ENCODE assay signal across 8 cellular contexts in the genomic region with DNA sequence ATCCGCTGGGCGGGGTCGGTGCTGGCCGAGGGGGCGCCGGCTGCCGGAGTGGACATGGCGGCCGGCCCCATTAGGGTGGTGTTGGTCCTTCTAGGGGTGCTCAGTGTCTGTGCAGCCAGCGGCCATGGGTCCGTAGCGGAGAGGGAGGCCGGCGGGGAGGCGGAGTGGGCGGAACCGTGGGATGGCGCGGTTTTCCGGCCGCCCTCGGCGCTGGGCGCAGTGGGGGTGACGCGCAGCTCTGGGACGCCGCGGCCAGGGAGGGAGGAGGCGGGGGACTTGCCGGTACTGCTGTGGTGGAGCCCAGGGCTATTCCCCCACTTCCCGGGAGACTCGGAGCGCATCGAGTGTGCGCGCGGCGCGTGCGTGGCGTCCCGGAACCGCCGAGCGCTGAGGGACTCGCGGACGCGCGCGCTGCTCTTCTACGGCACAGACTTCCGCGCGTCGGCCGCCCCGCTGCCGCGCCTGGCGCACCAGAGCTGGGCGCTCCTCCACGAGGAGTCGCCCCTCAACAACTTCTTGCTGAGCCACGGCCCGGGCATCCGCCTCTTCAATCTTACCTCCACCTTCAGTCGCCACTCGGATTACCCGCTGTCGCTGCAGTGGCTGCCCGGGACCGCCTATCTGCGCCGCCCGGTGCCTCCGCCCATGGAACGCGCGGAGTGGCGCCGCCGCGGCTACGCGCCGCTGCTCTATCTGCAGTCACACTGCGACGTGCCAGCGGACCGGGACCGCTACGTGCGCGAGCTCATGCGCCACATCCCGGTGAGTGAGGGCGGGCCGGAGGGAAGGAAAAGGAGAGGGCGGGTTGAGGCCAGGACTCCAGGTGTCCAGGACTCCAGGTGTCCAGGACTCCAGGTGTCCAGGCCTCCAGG. TPM values are rescaled to one million over a fixed set of nuclear protein-coding genes. Genes with fewer than 3 reads are reported as not detected.
DNase-seq lines count a peak whose midpoint lies in the region; ATAC-seq lines count a peak whose summit lies in the region.

No MANE protein-coding gene starts in this region.

- H3K9ac ChIP-seq in endocrine pancreas (ENCODE audit: control insufficient read depth, insufficient read depth, low read length): peak overlapping the region; percentile 88

- H3K9me3 ChIP-seq in endocrine pancreas (ENCODE audit: control insufficient read depth, low read length) (no peaks in the 10 kb centered on the region), mesodermal cell (ENCODE audit: control insufficient read depth, low read length) (no peaks in the 10 kb centered on the region)

- peaks cover 9% of the 10 kb centered on the region for H3K4me1 ChIP-seq in endocrine pancreas (ENCODE audit: control insufficient read depth, insufficient read depth, low read length)
- H3K4me1 ChIP-seq in mesodermal cell (ENCODE audit: control insufficient read depth, insufficient read depth, low read length, poor library complexity, severe bottlenecking): peaks cover 14% of the 10 kb centered on the region

- CTCF ChIA-PET in activated CD8-positive, alpha-beta memory T cell treated with anti-CD3 and anti-CD28 coated beads, Interleukin-2, amount 10 ng/mL, durations not matched to agents 7 days and 5 days (lab: Charles Lee): interaction anchor here (0.8 to 5.1 kb wide), 15 partner anchors 10 to 184 kb away, joined by 3 to 39 read pairs (median 3); partner anchors contain the start of genes CHCHD1 and SEC24C

- ATAC-seq in GM18867 (IDR thresholded peaks at IDR 0.05; ENCODE audit: unreplicated experiment) (peak; percentile 58), HG03095 (IDR thresholded peaks at IDR 0.05; ENCODE audit: unreplicated experiment) (peak; percentile 56)
- ATAC-seq in activated CD8-positive, alpha-beta memory T cell treated with anti-CD3 and anti-CD28 coated beads, Interleukin-2, amount 10 ng/mL, durations not matched to agents 7 days and 5 days: peak; percentile 74

- H3K27ac ChIP-seq in mesodermal cell (ENCODE audit: low read depth, low read length, severe bottlenecking): peak overlapping the region; percentile 86

- H3K4me3 ChIP-seq in endocrine pancreas (ENCODE audit: control insufficient read depth, insufficient read depth, low read length) (peak overlapping the region; percentile 75), mesodermal cell (ENCODE audit: extremely low read depth, insufficient read depth, low read length, poor library complexity, severe bottlenecking) (peak overlapping the region; percentile 67)

- H3K4me3 Mint-ChIP-seq in activated CD8-positive, alpha-beta memory T cell treated with anti-CD3 and anti-CD28 coated beads, Interleukin-2, amount 10 ng/mL, durations not matched to agents 7 days and 5 days: peak overlapping the region; percentile 94

- H3K27ac Mint-ChIP-seq in activated CD8-positive, alpha-beta memory T cell treated with anti-CD3 and anti-CD28 coated beads, Interleukin-2, amount 10 ng/mL, durations not matched to agents 7 days and 5 days: peak overlapping the region; percentile 92

- DNase-seq in Ammon's horn (ENCODE audit: low spot score): peak; percentile 83
- peak; percentile 48 for DNase-seq in NCI-H748 treated with DMSO at 0.1 percent for 48 hours (lab: John Stamatoyannopoulos, UW)
- peak; percentile 89 for DNase-seq in activated CD8-positive, alpha-beta memory T cell treated with anti-CD3 and anti-CD28 coated beads, Interleukin-2, amount 10 ng/mL, durations not matched to agents 7 days and 5 days
- DNase-seq in stimulated activated CD8-positive, alpha-beta memory T cell treated with anti-CD3 and anti-CD28 coated beads, Interleukin-15, amount 100 ng/mL, for 24 hours (ENCODE audit: low read depth): peak; percentile 48

- peaks cover 46% of the 10 kb centered on the region for H3K4me1 Mint-ChIP-seq in activated CD8-positive, alpha-beta memory T cell treated with anti-CD3 and anti-CD28 coated beads, Interleukin-2, amount 10 ng/mL, durations not matched to agents 7 days and 5 days

- no peaks in the 10 kb centered on the region for H3K27me3 ChIP-seq in endocrine pancreas (ENCODE audit: control insufficient read depth, insufficient read depth, low read length)

- no peaks in the 10 kb centered on the region for H3K9me3 Mint-ChIP-seq in activated CD8-positive, alpha-beta memory T cell treated with anti-CD3 and anti-CD28 coated beads, Interleukin-2, amount 10 ng/mL, durations not matched to agents 7 days and 5 days (ENCODE audit: low read depth)

- H3K36me3 Mint-ChIP-seq in activated CD8-positive, alpha-beta memory T cell treated with anti-CD3 and anti-CD28 coated beads, Interleukin-2, amount 10 ng/mL, durations not matched to agents 7 days and 5 days: peaks cover 70% of the 10 kb centered on the region

- WGBS in mesodermal cell (ENCODE audit: insufficient coverage in 2 of 2), 2 experiments: 0% methylated on average over 49 to 92 of the region's 101 CpGs

- H3K36me3 ChIP-seq in endocrine pancreas (ENCODE audit: control insufficient read depth, insufficient read depth, low read length): peaks cover 6% of the 10 kb centered on the region
- H3K36me3 ChIP-seq in mesodermal cell (ENCODE audit: control insufficient read depth, insufficient read depth, low read length): peaks cover 83% of the 10 kb centered on the region

- no peaks in the 10 kb centered on the region for H3K27me3 Mint-ChIP-seq in activated CD8-positive, alpha-beta memory T cell treated with anti-CD3 and anti-CD28 coated beads, Interleukin-2, amount 10 ng/mL, durations not matched to agents 7 days and 5 days

RNA-seq across cellular contexts. Expression of gene CHCHD1, which starts 9.3 kb away (rescaled TPM):
- 10 to 100 TPM; 29.0 to 36.2 TPM for total RNA-seq in activated CD8-positive, alpha-beta memory T cell treated with anti-CD3 and anti-CD28 coated beads, Interleukin-2, amount 10 ng/mL, durations not matched to agents 7 days and 5 days
- 83.9 TPM for polyA plus RNA-seq in mesodermal cell (2013, experiment 1 of 2)
- 76.2 TPM for polyA plus RNA-seq in mesodermal cell (2013, experiment 2 of 2)

RNA-seq across cellular contexts. Expression of gene ZSWIM8, which starts 12.9 kb away (rescaled TPM):
- 10 to 100 TPM; 73.6 to 83.7 TPM for total RNA-seq in activated CD8-positive, alpha-beta memory T cell treated with anti-CD3 and anti-CD28 coated beads, Interleukin-2, amount 10 ng/mL, durations not matched to agents 7 days and 5 days
- 87.3 TPM for polyA plus RNA-seq in mesodermal cell (2013, experiment 1 of 2)
- polyA plus RNA-seq in mesodermal cell (2013, experiment 2 of 2): 78.3 TPM

RNA-seq across cellular contexts. Expression of gene SEC24C, which starts 28.3 kb away (rescaled TPM):
- 10 to 100 TPM; 84.5 to 98.0 TPM for total RNA-seq in activated CD8-positive, alpha-beta memory T cell treated with anti-CD3 and anti-CD28 coated beads, Interleukin-2, amount 10 ng/mL, durations not matched to agents 7 days and 5 days
- 81.1 TPM for polyA plus RNA-seq in mesodermal cell (2013, experiment 1 of 2)
- 68.9 TPM for polyA plus RNA-seq in mesodermal cell (2013, experiment 2 of 2)

RNA-seq across cellular contexts. Expression of gene NDST2, which starts 38.9 kb away (rescaled TPM):
- total RNA-seq in activated CD8-positive, alpha-beta memory T cell treated with anti-CD3 and anti-CD28 coated beads, Interleukin-2, amount 10 ng/mL, durations not matched to agents 7 days and 5 days: 10 to 100 TPM; 49.4 to 64.5 TPM
- polyA plus RNA-seq in mesodermal cell (2013, experiment 1 of 2): 20.7 TPM
- polyA plus RNA-seq in mesodermal cell (2013, experiment 2 of 2): 13.8 TPM

Comparison
In these comparisons a context has a peak if more than half of its experiments do, and no peak if none do; other contexts are left out.
1. Peak in every context shown above with its lines: DNase-seq, ATAC-seq, H3K4me3 ChIP-seq and H3K27ac ChIP-seq.